15 cellular contexts compared by ENCODE assay signal in the genomic region with DNA sequence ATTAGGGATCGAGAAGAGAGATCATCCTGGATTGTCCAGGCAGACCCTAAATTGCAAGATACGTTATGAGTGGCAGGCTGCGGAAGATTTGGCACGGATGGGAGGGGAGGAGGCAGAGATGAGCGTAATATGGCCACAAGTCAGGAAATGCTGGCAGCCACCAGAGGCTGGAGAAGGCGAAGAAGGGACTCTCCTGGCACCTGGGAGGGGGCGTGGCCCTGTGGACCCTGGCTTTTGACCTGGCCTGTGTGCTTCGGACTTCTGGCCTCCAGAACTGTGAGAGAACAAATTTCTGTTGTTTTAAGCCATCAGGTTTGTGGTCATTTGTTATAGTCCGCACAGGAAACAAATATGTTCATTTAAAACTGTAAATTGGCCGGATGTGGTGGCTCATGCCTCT. TPM values are rescaled to one million over a fixed set of nuclear protein-coding genes. Genes with fewer than 3 reads are reported as not detected.
DNase-seq lines count a peak whose midpoint lies in the region; ATAC-seq, FAIRE-seq and TF ChIP-seq lines count a peak whose summit lies in the region.
"Had no signal": no experiment of that assay in that cellular context is flagged by ENCODE, and none has a peak within 500 bp of the region (broad histone marks: within the 10 kb centered on the region; RNA-seq: fewer than 3 reads in every experiment).

No MANE protein-coding gene starts in this region.

- POLR2A ChIA-PET in naive thymus-derived CD8-positive, alpha-beta T cell (lab: Charles Lee), result no interaction called here

- H3K36me3 Mint-ChIP-seq in naive thymus-derived CD8-positive, alpha-beta T cell, result peaks cover 0 to 1% (median 0%) of the 10 kb centered on the region in 3 donors

- peak; percentile 36 for DNase-seq in right atrium auricular region (ENCODE audit: low spot score)
- no peak for DNase-seq in left ventricle myocardium inferior
- DNase-seq in NCI-H82 treated with DMSO at 0.1 percent for 48 hours (lab: John Stamatoyannopoulos, UW; ENCODE audit: unreplicated experiment), result peak; percentile 94
- peak; percentile 16 for DNase-seq in lung (ENCODE audit: low spot score)
- DNase-seq in naive thymus-derived CD8-positive, alpha-beta T cell, result no peak
- no peak for DNase-seq in small intestine
- DNase-seq: C1 segment of cervical spinal cord; Calu3; CD4-positive, alpha-beta T cell; DMS 273 treated with DMSO at 0.1 percent for 48 hours; GOT3; H9 had no signal

- WGBS in lung, 2 donors, result 77 to 87% methylated on average over 10 of the region's 10 CpGs
- 62 to 78% (median 64%) methylated on average over 10 of the region's 10 CpGs for WGBS in small intestine, 3 donors

- H3K4me3 ChIP-seq in right atrium auricular region (no peak overlapping the region), left ventricle myocardium inferior (no peak overlapping the region), lung (no peak overlapping the region), small intestine (ENCODE audit: low read depth in 1 of 2, low read length in 2 of 2) (no peak overlapping the region)

- H3K27me3 ChIP-seq in right atrium auricular region (peaks cover 0 to 4% of the 10 kb centered on the region in 2 donors), left ventricle myocardium inferior (ENCODE audit: low read depth) (peaks cover 72% of the 10 kb centered on the region), lung (ENCODE audit: control insufficient read depth, insufficient read depth) (no peaks in the 10 kb centered on the region), small intestine (ENCODE audit: control insufficient read depth in 2 of 2, insufficient read depth in 2 of 2, low read length in 2 of 2) (peaks cover 0 to 5% of the 10 kb centered on the region in 2 donors)

- intact Hi-C loops in left ventricle myocardium inferior (cut with micrococcal nuclease), result no loop called here

- FAIRE-seq in small intestine (lab: Jason Lieb, UNC), result no peak
- FAIRE-seq: A204.1 had no signal

- no peak overlapping the region for H3K4me3 Mint-ChIP-seq in naive thymus-derived CD8-positive, alpha-beta T cell
- H3K4me3 Mint-ChIP-seq: B cell; CD4-positive, alpha-beta T cell; H9 had no signal

- H3K36me3 ChIP-seq in right atrium auricular region (no peaks in the 10 kb centered on the region), left ventricle myocardium inferior (no peaks in the 10 kb centered on the region), lung (ENCODE audit: control insufficient read depth in 2 of 2, insufficient read depth in 2 of 2, low read length in 2 of 2) (no peaks in the 10 kb centered on the region), small intestine (ENCODE audit: control insufficient read depth in 2 of 2, insufficient read depth in 2 of 2, low read length in 2 of 2) (no peaks in the 10 kb centered on the region)

- peaks cover 3 to 12% (median 10%) of the 10 kb centered on the region in 4 donors for H3K4me1 Mint-ChIP-seq in naive thymus-derived CD8-positive, alpha-beta T cell
- H3K4me1 Mint-ChIP-seq: B cell had no signal

- ATAC-seq in lung (ENCODE audit: insufficient read depth, low FRiP score) (no peak), GM21786 (IDR thresholded peaks at IDR 0.05; ENCODE audit: unreplicated experiment) (no peak)
- no peak for ATAC-seq in naive thymus-derived CD8-positive, alpha-beta T cell

- peaks cover 7 to 42% (median 22%) of the 10 kb centered on the region in 5 donors for H3K27me3 Mint-ChIP-seq in naive thymus-derived CD8-positive, alpha-beta T cell

- TF ChIP-seq CTCF in right atrium auricular region (IDR thresholded peaks at IDR 0.05) (no peak), left ventricle myocardium inferior (IDR thresholded peaks at IDR 0.05; ENCODE audit: borderline replicate concordance) (no peak), lung (IDR thresholded peaks at IDR 0.05; ENCODE audit: control extremely low read depth, extremely low read depth) (no peak)

- no peak overlapping the region for H3K27ac Mint-ChIP-seq in naive thymus-derived CD8-positive, alpha-beta T cell
- H3K27ac Mint-ChIP-seq: B cell; CD4-positive, alpha-beta T cell had no signal

- H3K4me1 ChIP-seq in right atrium auricular region (no peaks in the 10 kb centered on the region), left ventricle myocardium inferior (no peaks in the 10 kb centered on the region), lung (ENCODE audit: control insufficient read depth in 2 of 2, insufficient read depth in 2 of 2, low read length in 2 of 2) (no peaks in the 10 kb centered on the region), small intestine (ENCODE audit: control insufficient read depth in 2 of 2, insufficient read depth in 1 of 2, low read depth in 1 of 2, low read length in 1 of 2) (no peaks in the 10 kb centered on the region)

- H3K27ac ChIP-seq in right atrium auricular region (no peak overlapping the region), left ventricle myocardium inferior (replicated peaks) (no peak overlapping the region), lung (ENCODE audit: low read depth in 1 of 2, low read length in 1 of 2) (no peak overlapping the region), small intestine (ENCODE audit: low read depth in 1 of 2, low read length in 1 of 2) (no peak overlapping the region)

- H3K9me3 Mint-ChIP-seq in naive thymus-derived CD8-positive, alpha-beta T cell, result no peaks in the 10 kb centered on the region
- H3K9me3 Mint-ChIP-seq: CD4-positive, alpha-beta T cell; H9 had no signal

- H3K9me3 ChIP-seq in right atrium auricular region (no peaks in the 10 kb centered on the region), left ventricle myocardium inferior (replicated peaks) (no peaks in the 10 kb centered on the region), lung (ENCODE audit: control insufficient read depth in 2 of 2, insufficient read depth in 1 of 2, low read length in 1 of 2) (no peaks in the 10 kb centered on the region), small intestine (ENCODE audit: control insufficient read depth, low read depth) (no peaks in the 10 kb centered on the region)

RNA-seq across cellular contexts. Expression of a gene that starts 31.9 kb away (rescaled TPM):
- 10 to 100 TPM; 32.1 to 64.1 TPM for total RNA-seq in right atrium auricular region
- total RNA-seq in left ventricle myocardium inferior, result 37.2 TPM
- total RNA-seq in lung, result 100 to 1,000 TPM in 1 of 2 donors, 10 to 100 TPM in 1; 48.3 to 154 TPM
- polyA plus RNA-seq in lung, result 1 to 10 TPM; 5.9 to 7.0 TPM
- total RNA-seq in naive thymus-derived CD8-positive, alpha-beta T cell, result 100 to 1,000 TPM; 117 to 122 TPM
- 1 to 10 TPM; 2.5 to 6.3 (median 4.9) TPM for polyA plus RNA-seq in naive thymus-derived CD8-positive, alpha-beta T cell
- polyA plus RNA-seq in small intestine, result 1 to 10 TPM in 2 of 3 donors, under 1 TPM in 1; 0.54 to 6.5 (median 1.1) TPM

Comparison
In these comparisons a context has a peak if more than half of its experiments do, and no peak if none do; other contexts are left out.
1. DNase-seq: peak in right atrium auricular region (single experiment), NCI-H82 treated with DMSO at 0.1 percent for 48 hours (single experiment) and lung (single experiment); none in left ventricle myocardium inferior (single experiment), naive thymus-derived CD8-positive, alpha-beta T cell (0 of 10) and small intestine (single experiment).